In genomic region chr1:160726114-160726497, GRCh38 we compare ENCODE assay signal across 10 cellular contexts. TPM values are rescaled to one million over a fixed set of nuclear protein-coding genes. Genes with fewer than 3 reads are reported as not detected.
DNase-seq lines count a peak whose midpoint lies in the region; ATAC-seq and TF ChIP-seq lines count a peak whose summit lies in the region.
"Had no signal": no experiment of that assay in that cellular context is flagged by ENCODE, and none has a peak within 500 bp of the region (broad histone marks: within the 10 kb centered on the region; RNA-seq: fewer than 3 reads in every experiment).

No MANE protein-coding gene starts in this region.

- no peaks in the 10 kb centered on the region for H3K27me3 ChIP-seq in BLaER1

- no peak overlapping the region for H3K27ac ChIP-seq in BLaER1
- H3K27ac ChIP-seq: C4-2B had no signal

- DNase-seq in LHCN-M2 (ENCODE audit: low read depth) (peak; percentile 17), erythroblast (lab: John Stamatoyannopoulos, UW) (peak; percentile 55 to 63), GM19238 (ENCODE audit: insufficient read length, low spot score) (no peak), NCI-H2107 (lab: John Stamatoyannopoulos, UW) (no peak)
- DNase-seq in stimulated activated CD4-positive, alpha-beta T cell treated with anti-CD3 and anti-CD28 coated beads, Interleukin-2, amount 100 ng/mL, for 48 hours = no peak

- ATAC-seq in GM21528 (IDR thresholded peaks at IDR 0.05; ENCODE audit: low FRiP score, unreplicated experiment) = peak; percentile 30
- ATAC-seq in HG03108 (IDR thresholded peaks at IDR 0.05; ENCODE audit: unreplicated experiment) = no peak

- no peaks in the 10 kb centered on the region for H3K36me3 ChIP-seq in BLaER1

- H3K4me1 ChIP-seq in BLaER1 = peaks cover 50% of the 10 kb centered on the region

- H3K9me3 ChIP-seq in BLaER1 = no peaks in the 10 kb centered on the region

- TF ChIP-seq POLR2A in erythroblast (IDR thresholded peaks at IDR 0.05; ENCODE audit: low read length) = no peak

- no peak overlapping the region for H3K4me3 ChIP-seq in BLaER1

- no peaks in the 10 kb centered on the region for H4K20me1 ChIP-seq in BLaER1

- H3K9ac ChIP-seq in BLaER1 = no peak overlapping the region

- 0 out of 2 replicates have a peak overlapping the region, but pooled peaks have one; percentile 22 for H3K4me2 ChIP-seq in BLaER1

RNA-seq across cellular contexts. Expression of gene SLAMF7, which starts 12.9 kb away (rescaled TPM):
- total RNA-seq in LHCN-M2 (2014; rRNA removed) = not detected in 2 replicates
- polyA plus RNA-seq in LHCN-M2 (2012) = not detected
- total RNA-seq: glomerular endothelial cell had no signal

RNA-seq across cellular contexts. Expression of gene CD48, which starts 14.5 kb away (rescaled TPM):
- not detected in 2 replicates for total RNA-seq in LHCN-M2 (2014; rRNA removed)
- polyA plus RNA-seq in LHCN-M2 (2012) = not detected
- total RNA-seq: glomerular endothelial cell had no signal

Comparison
In these comparisons a context has a peak if more than half of its experiments do, and no peak if none do; other contexts are left out.
1. DNase-seq: peak in LHCN-M2 (single experiment) and erythroblast (2 of 2); none in stimulated activated CD4-positive, alpha-beta T cell treated with anti-CD3 and anti-CD28 coated beads, Interleukin-2, amount 100 ng/mL, for 48 hours (0 of 2), GM19238 (single experiment) and NCI-H2107 (single experiment).